Comparison of ENCODE assay signal across 2 cellular contexts in genomic region chr22:44493206-44493605, GRCh38.
TF ChIP-seq lines count a peak whose summit lies in the region.

No MANE protein-coding gene starts in this region.

TF ChIP-seq in HEK293, 187 proteins besides CTCF, POLR2A, EP300 and RAD21 (continued from another document):
- TF ChIP-seq ZNF341 (tag by site-specific recombination; IDR thresholded peaks at IDR 0.05; ENCODE audit: low read depth): peak; percentile 56; the same call in 1 of the 2 replicates

TF ChIP-seq in neural cell, 6 proteins besides CTCF, POLR2A, EP300 and RAD21:
- TF ChIP-seq, protein P1, sequence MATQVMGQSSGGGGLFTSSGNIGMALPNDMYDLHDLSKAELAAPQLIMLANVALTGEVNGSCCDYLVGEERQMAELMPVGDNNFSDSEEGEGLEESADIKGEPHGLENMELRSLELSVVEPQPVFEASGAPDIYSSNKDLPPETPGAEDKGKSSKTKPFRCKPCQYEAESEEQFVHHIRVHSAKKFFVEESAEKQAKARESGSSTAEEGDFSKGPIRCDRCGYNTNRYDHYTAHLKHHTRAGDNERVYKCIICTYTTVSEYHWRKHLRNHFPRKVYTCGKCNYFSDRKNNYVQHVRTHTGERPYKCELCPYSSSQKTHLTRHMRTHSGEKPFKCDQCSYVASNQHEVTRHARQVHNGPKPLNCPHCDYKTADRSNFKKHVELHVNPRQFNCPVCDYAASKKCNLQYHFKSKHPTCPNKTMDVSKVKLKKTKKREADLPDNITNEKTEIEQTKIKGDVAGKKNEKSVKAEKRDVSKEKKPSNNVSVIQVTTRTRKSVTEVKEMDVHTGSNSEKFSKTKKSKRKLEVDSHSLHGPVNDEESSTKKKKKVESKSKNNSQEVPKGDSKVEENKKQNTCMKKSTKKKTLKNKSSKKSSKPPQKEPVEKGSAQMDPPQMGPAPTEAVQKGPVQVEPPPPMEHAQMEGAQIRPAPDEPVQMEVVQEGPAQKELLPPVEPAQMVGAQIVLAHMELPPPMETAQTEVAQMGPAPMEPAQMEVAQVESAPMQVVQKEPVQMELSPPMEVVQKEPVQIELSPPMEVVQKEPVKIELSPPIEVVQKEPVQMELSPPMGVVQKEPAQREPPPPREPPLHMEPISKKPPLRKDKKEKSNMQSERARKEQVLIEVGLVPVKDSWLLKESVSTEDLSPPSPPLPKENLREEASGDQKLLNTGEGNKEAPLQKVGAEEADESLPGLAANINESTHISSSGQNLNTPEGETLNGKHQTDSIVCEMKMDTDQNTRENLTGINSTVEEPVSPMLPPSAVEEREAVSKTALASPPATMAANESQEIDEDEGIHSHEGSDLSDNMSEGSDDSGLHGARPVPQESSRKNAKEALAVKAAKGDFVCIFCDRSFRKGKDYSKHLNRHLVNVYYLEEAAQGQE (IDR thresholded peaks at IDR 0.05; ENCODE audit: borderline replicate concordance): no peak
- TF ChIP-seq POLR2AphosphoS5 (IDR thresholded peaks at IDR 0.05) (no peak), SMC3 (conservative IDR thresholded peaks at IDR 0.05; ENCODE audit: poor library complexity) (no peak), EZH2 (IDR thresholded peaks at IDR 0.05; ENCODE audit: borderline replicate concordance, insufficient read depth, low read length, poor library complexity, severe bottlenecking) (no peak), MXI1 (conservative IDR thresholded peaks at IDR 0.05; ENCODE audit: poor library complexity, severe bottlenecking) (no peak), TAF1 (IDR thresholded peaks at IDR 0.05; ENCODE audit: low read depth) (no peak)
